14 cellular contexts compared by ENCODE assay signal in genomic region chr10:79082631-79083581, GRCh38. TPM values are rescaled to one million over a fixed set of nuclear protein-coding genes. Genes with fewer than 3 reads are reported as not detected.
DNase-seq lines count a peak whose midpoint lies in the region; ATAC-seq and TF ChIP-seq lines count a peak whose summit lies in the region.
"Had no signal": no experiment of that assay in that cellular context is flagged by ENCODE, and none has a peak within 500 bp of the region (broad histone marks: within the 10 kb centered on the region; RNA-seq: fewer than 3 reads in every experiment).

No MANE protein-coding gene starts in this region.

- no peaks in the 10 kb centered on the region for H3K27me3 ChIP-seq in CD4-positive, alpha-beta memory T cell (ENCODE audit: insufficient read depth, low read length)
- H3K27me3 ChIP-seq in esophagus squamous epithelium = no peaks in the 10 kb centered on the region

- CTCF ChIA-PET in CD4-positive, alpha-beta memory T cell (lab: Charles Lee; ENCODE audit: partially characterized antibody) = no interaction called here

- no peak for TF ChIP-seq POLR2A in esophagus squamous epithelium (IDR thresholded peaks at IDR 0.05)

- ATAC-seq in HG03108 (IDR thresholded peaks at IDR 0.05; ENCODE audit: unreplicated experiment) (no peak), GM21367 (IDR thresholded peaks at IDR 0.05; ENCODE audit: unreplicated experiment) (no peak), HG03571 (IDR thresholded peaks at IDR 0.05; ENCODE audit: unreplicated experiment) (no peak)

- H3K36me3 Mint-ChIP-seq in CD4-positive, alpha-beta memory T cell = no peaks in the 10 kb centered on the region
- no peaks in the 10 kb centered on the region for H3K36me3 Mint-ChIP-seq in osteocyte (ENCODE audit: unreplicated experiment)

- H3K9me3 ChIP-seq in CD4-positive, alpha-beta memory T cell (ENCODE audit: control insufficient read depth in 1 of 2, low read length in 2 of 2) = no peaks in the 10 kb centered on the region
- no peaks in the 10 kb centered on the region for H3K9me3 ChIP-seq in esophagus squamous epithelium

- H3K9me3 Mint-ChIP-seq in CD4-positive, alpha-beta memory T cell = no peaks in the 10 kb centered on the region
- no peaks in the 10 kb centered on the region for H3K9me3 Mint-ChIP-seq in osteocyte (ENCODE audit: unreplicated experiment)
- H3K9me3 Mint-ChIP-seq: central memory CD8-positive, alpha-beta T cell; stimulated activated naive CD8-positive, alpha-beta T cell treated with anti-CD3 and anti-CD28 coated beads, Interleukin-15, Interleukin-2, amounts not matched to agents 100 ng/mL and 50 ng/mL, for 24 hours had no signal

- H3K27ac Mint-ChIP-seq in CD4-positive, alpha-beta memory T cell = peak overlapping the region in 5 of 7 donors; percentile 32 to 91 (median 68)
- peak overlapping the region; percentile 95 for H3K27ac Mint-ChIP-seq in osteocyte (ENCODE audit: unreplicated experiment)

- 65 to 73% methylated on average over 2 of the region's 8 CpGs for WGBS in esophagus squamous epithelium, 2 donors

- peaks cover 36 to 83% (median 57%) of the 10 kb centered on the region in 4 donors for H3K4me1 Mint-ChIP-seq in CD4-positive, alpha-beta memory T cell
- H3K4me1 Mint-ChIP-seq in osteocyte (ENCODE audit: unreplicated experiment) = peaks cover 82% of the 10 kb centered on the region

- H3K27me3 Mint-ChIP-seq in CD4-positive, alpha-beta memory T cell = no peaks in the 10 kb centered on the region
- no peaks in the 10 kb centered on the region for H3K27me3 Mint-ChIP-seq in osteocyte (ENCODE audit: unreplicated experiment)
- H3K27me3 Mint-ChIP-seq: central memory CD8-positive, alpha-beta T cell; stimulated activated naive CD8-positive, alpha-beta T cell treated with anti-CD3 and anti-CD28 coated beads, Interleukin-15, Interleukin-2, amounts not matched to agents 100 ng/mL and 50 ng/mL, for 24 hours had no signal

- POLR2A ChIA-PET in CD4-positive, alpha-beta memory T cell (lab: Charles Lee; ENCODE audit: partially characterized antibody) = no interaction called here

- peaks cover 58% of the 10 kb centered on the region for H3K4me1 ChIP-seq in CD4-positive, alpha-beta memory T cell (ENCODE audit: insufficient read depth, low read length)
- peaks cover 84 to 100% (median 91%) of the 10 kb centered on the region in 3 donors for H3K4me1 ChIP-seq in esophagus squamous epithelium

- no peak overlapping the region for H3K4me3 ChIP-seq in CD4-positive, alpha-beta memory T cell (ENCODE audit: low read length in 2 of 2)
- no peak overlapping the region for H3K4me3 ChIP-seq in esophagus squamous epithelium

- H3K27ac ChIP-seq in CD4-positive, alpha-beta memory T cell (ENCODE audit: low read depth, low read length) = no peak overlapping the region
- H3K27ac ChIP-seq in esophagus squamous epithelium = peak overlapping the region; percentile 47 to 100 (median 95)

- intact Hi-C loops in CD4-positive, alpha-beta memory T cell (cut with micrococcal nuclease) = no loop called here
- intact Hi-C loops in esophagus squamous epithelium (cut with DNase I) = no loop called here

- no peak for TF ChIP-seq CTCF in esophagus squamous epithelium (IDR thresholded peaks at IDR 0.05)
- no peak for TF ChIP-seq CTCF in osteocyte (IDR thresholded peaks at IDR 0.05)

- no peaks in the 10 kb centered on the region for H3K36me3 ChIP-seq in CD4-positive, alpha-beta memory T cell (ENCODE audit: insufficient read depth, low read length)
- H3K36me3 ChIP-seq in esophagus squamous epithelium = no peaks in the 10 kb centered on the region

- no peak for DNase-seq in CD4-positive, alpha-beta memory T cell
- DNase-seq in RPMI7951 (ENCODE audit: low read depth) (peak; percentile 84), esophagus squamous epithelium (lab: John Stamatoyannopoulos, UW) (no peak), osteocyte (ENCODE audit: extremely low spot score, unreplicated experiment) (no peak)
- DNase-seq in stimulated activated CD4-positive, alpha-beta T cell treated with anti-CD3 and anti-CD28 coated beads, Interleukin-4, amount 100 ng/mL, for 24 hours = no peak
- DNase-seq: activated CD4-positive, alpha-beta T cell treated with anti-CD3 and anti-CD28 coated beads, Interleukin-2, amount 50 U/mL, for 1 hour; hippocampal formation; KBM-7; NCI-H82 had no signal

- peak overlapping the region in 5 of 8 donors; percentile 11 to 69 (median 43) for H3K4me3 Mint-ChIP-seq in CD4-positive, alpha-beta memory T cell
- no peak overlapping the region for H3K4me3 Mint-ChIP-seq in osteocyte (ENCODE audit: unreplicated experiment)
- H3K4me3 Mint-ChIP-seq: central memory CD8-positive, alpha-beta T cell; stimulated activated naive CD8-positive, alpha-beta T cell treated with anti-CD3 and anti-CD28 coated beads, Interleukin-15, Interleukin-2, amounts not matched to agents 100 ng/mL and 50 ng/mL, for 24 hours had no signal

RNA-seq across cellular contexts. Expression of gene ZMIZ1, which starts 14.1 kb away (rescaled TPM):
- total RNA-seq in CD4-positive, alpha-beta memory T cell = 10 to 100 TPM; 23.1 to 25.4 TPM
- 1 to 10 TPM in 1 of 2 donors, under 1 TPM in 1; 0.58 to 4.9 TPM for polyA plus RNA-seq in CD4-positive, alpha-beta memory T cell
- 15.4 and 20.2 TPM in 2 replicates for total RNA-seq in RPMI7951 (2014; rRNA removed; shearing (Covaris generic))
- total RNA-seq in esophagus squamous epithelium (10 to 100 TPM; 28.2 to 79.5 (median 40.4) TPM), osteocyte (90.5 and 96.0 TPM in 2 replicates)
